In genomic region chr4:6461301-6462165, GRCh38 we compare ENCODE assay signal across 17 cellular contexts. TPM values are rescaled to one million over a fixed set of nuclear protein-coding genes. Genes with fewer than 3 reads are reported as not detected.
DNase-seq lines count a peak whose midpoint lies in the region; ATAC-seq and TF ChIP-seq lines count a peak whose summit lies in the region.
"Had no signal": no experiment of that assay in that cellular context is flagged by ENCODE, and none has a peak within 500 bp of the region (broad histone marks: within the 10 kb centered on the region; RNA-seq: fewer than 3 reads in every experiment).

No MANE protein-coding gene starts in this region.

- H3K36me3 Mint-ChIP-seq in activated CD8-positive, alpha-beta memory T cell treated with anti-CD3 and anti-CD28 coated beads, Interleukin-2, amount 10 ng/mL, durations not matched to agents 7 days and 5 days: no peaks in the 10 kb centered on the region
- H3K36me3 Mint-ChIP-seq in WTC11: no peaks in the 10 kb centered on the region
- H3K36me3 Mint-ChIP-seq: activated naive CD8-positive, alpha-beta T cell treated with anti-CD3 and anti-CD28 coated beads for 36 hours; CD4-positive, alpha-beta memory T cell; stimulated activated effector memory CD8-positive, alpha-beta T cell treated with anti-CD3 and anti-CD28 coated beads, Interleukin-12 subunit alpha, Interleukin-12 subunit beta, amount 100 ng/mL, for 72 hours had no signal

- no peaks in the 10 kb centered on the region for H3K9me3 Mint-ChIP-seq in activated CD8-positive, alpha-beta memory T cell treated with anti-CD3 and anti-CD28 coated beads, Interleukin-2, amount 10 ng/mL, durations not matched to agents 7 days and 5 days (ENCODE audit: low read depth)
- peaks cover 3% of the 10 kb centered on the region; the same call in 1 of the 2 replicates for H3K9me3 Mint-ChIP-seq in WTC11
- H3K9me3 Mint-ChIP-seq: stimulated activated effector memory CD8-positive, alpha-beta T cell treated with anti-CD3 and anti-CD28 coated beads, Interleukin-12 subunit alpha, Interleukin-12 subunit beta, amount 100 ng/mL, for 72 hours had no signal

- H3K4me1 Mint-ChIP-seq in activated CD8-positive, alpha-beta memory T cell treated with anti-CD3 and anti-CD28 coated beads, Interleukin-2, amount 10 ng/mL, durations not matched to agents 7 days and 5 days: no peaks in the 10 kb centered on the region
- H3K4me1 Mint-ChIP-seq in WTC11: peaks cover 8% of the 10 kb centered on the region
- H3K4me1 Mint-ChIP-seq: activated naive CD8-positive, alpha-beta T cell treated with anti-CD3 and anti-CD28 coated beads for 36 hours; CD4-positive, alpha-beta memory T cell; stimulated activated effector memory CD8-positive, alpha-beta T cell treated with anti-CD3 and anti-CD28 coated beads, Interleukin-12 subunit alpha, Interleukin-12 subunit beta, amount 100 ng/mL, for 72 hours had no signal

- no peak for TF ChIP-seq CTCF in WTC11 (IDR thresholded peaks at IDR 0.05)

- H3K27ac Mint-ChIP-seq in activated CD8-positive, alpha-beta memory T cell treated with anti-CD3 and anti-CD28 coated beads, Interleukin-2, amount 10 ng/mL, durations not matched to agents 7 days and 5 days: no peak overlapping the region
- no peak overlapping the region for H3K27ac Mint-ChIP-seq in WTC11
- H3K27ac Mint-ChIP-seq: activated naive CD8-positive, alpha-beta T cell treated with anti-CD3 and anti-CD28 coated beads for 36 hours; CD4-positive, alpha-beta memory T cell; stimulated activated effector memory CD8-positive, alpha-beta T cell treated with anti-CD3 and anti-CD28 coated beads, Interleukin-12 subunit alpha, Interleukin-12 subunit beta, amount 100 ng/mL, for 72 hours had no signal

- H3K27ac ChIP-seq in temporal lobe (ENCODE audit: low read depth, low read length): peak overlapping the region; percentile 95
- H3K27ac ChIP-seq: skin epidermis had no signal

- peak; percentile 33 for DNase-seq in activated CD8-positive, alpha-beta memory T cell treated with anti-CD3 and anti-CD28 coated beads for 24 hours
- DNase-seq in activated CD8-positive, alpha-beta memory T cell treated with anti-CD3 and anti-CD28 coated beads, Interleukin-2, amount 10 ng/mL, durations not matched to agents 7 days and 5 days: no peak
- DNase-seq in WTC11 (ENCODE audit: low spot score) (no peak), left lobe of liver (ENCODE audit: low spot score) (peak; percentile 24), germinal center (ENCODE audit: low spot score) (no peak)
- DNase-seq in stimulated activated CD4-positive, alpha-beta T cell treated with anti-CD3 and anti-CD28 coated beads, Interleukin-2, amount 100 ng/mL, for 48 hours: no peak
- DNase-seq: activated naive CD8-positive, alpha-beta T cell treated with anti-CD3 and anti-CD28 coated beads for 36 hours; CD4-positive, alpha-beta memory T cell; effector CD8-positive, alpha-beta T cell; left colon; NCI-H1436 treated with DMSO at 0.1 percent for 48 hours had no signal

- POLR2A ChIA-PET in WTC11 (lab: Charles Lee): no interaction called here

- no peak for ATAC-seq in activated CD8-positive, alpha-beta memory T cell treated with anti-CD3 and anti-CD28 coated beads, Interleukin-2, amount 10 ng/mL, durations not matched to agents 7 days and 5 days
- ATAC-seq in WTC11: peak; percentile 57
- no peak for ATAC-seq in left lobe of liver
- no peak for ATAC-seq in HG03439 (IDR thresholded peaks at IDR 0.05; ENCODE audit: unreplicated experiment)
- ATAC-seq: activated CD4-positive, CD25-positive, alpha-beta regulatory T cell treated with anti-CD3 and anti-CD28 coated beads, Interleukin-2, amount 50 U/mL, for 24 hours; left colon; stimulated activated effector memory CD8-positive, alpha-beta T cell treated with anti-CD3 and anti-CD28 coated beads, Interleukin-12 subunit alpha, Interleukin-12 subunit beta, amount 100 ng/mL, for 72 hours had no signal

- peaks cover 12% of the 10 kb centered on the region for H3K27me3 Mint-ChIP-seq in activated CD8-positive, alpha-beta memory T cell treated with anti-CD3 and anti-CD28 coated beads, Interleukin-2, amount 10 ng/mL, durations not matched to agents 7 days and 5 days
- no peaks in the 10 kb centered on the region; the same call in 1 of the 2 replicates for H3K27me3 Mint-ChIP-seq in WTC11 (ENCODE audit: low read depth)

- CTCF ChIA-PET in activated CD8-positive, alpha-beta memory T cell treated with anti-CD3 and anti-CD28 coated beads, Interleukin-2, amount 10 ng/mL, durations not matched to agents 7 days and 5 days (lab: Charles Lee): no interaction called here
- CTCF ChIA-PET in WTC11 (lab: Charles Lee): no interaction called here

- no peak overlapping the region for H3K4me3 Mint-ChIP-seq in activated CD8-positive, alpha-beta memory T cell treated with anti-CD3 and anti-CD28 coated beads, Interleukin-2, amount 10 ng/mL, durations not matched to agents 7 days and 5 days
- no peak overlapping the region for H3K4me3 Mint-ChIP-seq in WTC11
- H3K4me3 Mint-ChIP-seq: activated naive CD8-positive, alpha-beta T cell treated with anti-CD3 and anti-CD28 coated beads for 36 hours; CD4-positive, alpha-beta memory T cell; stimulated activated effector memory CD8-positive, alpha-beta T cell treated with anti-CD3 and anti-CD28 coated beads, Interleukin-12 subunit alpha, Interleukin-12 subunit beta, amount 100 ng/mL, for 72 hours had no signal

TF ChIP-seq in WTC11, 78 proteins besides CTCF, POLR2A, EP300 and RAD21 (continues in another document):
- TF ChIP-seq, protein P1, sequence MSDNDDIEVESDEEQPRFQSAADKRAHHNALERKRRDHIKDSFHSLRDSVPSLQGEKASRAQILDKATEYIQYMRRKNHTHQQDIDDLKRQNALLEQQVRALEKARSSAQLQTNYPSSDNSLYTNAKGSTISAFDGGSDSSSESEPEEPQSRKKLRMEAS (CRISPR knock-in tag; IDR thresholded peaks at IDR 0.05): no peak
- TF ChIP-seq ZNF671 (CRISPR knock-in tag; IDR thresholded peaks at IDR 0.05) (no peak), ZNF121 (CRISPR knock-in tag; IDR thresholded peaks at IDR 0.05) (no peak), E2F5 (CRISPR knock-in tag; IDR thresholded peaks at IDR 0.05) (no peak), NFYB (CRISPR knock-in tag; conservative IDR thresholded peaks at IDR 0.05; ENCODE audit: low read depth) (peak; percentile 82), GRHL2 (CRISPR knock-in tag; IDR thresholded peaks at IDR 0.05; ENCODE audit: insufficient replicate concordance, severe bottlenecking) (no peak), STAT6 (CRISPR knock-in tag; conservative IDR thresholded peaks at IDR 0.05; ENCODE audit: low read depth) (no peak)
- TF ChIP-seq, protein P2, sequence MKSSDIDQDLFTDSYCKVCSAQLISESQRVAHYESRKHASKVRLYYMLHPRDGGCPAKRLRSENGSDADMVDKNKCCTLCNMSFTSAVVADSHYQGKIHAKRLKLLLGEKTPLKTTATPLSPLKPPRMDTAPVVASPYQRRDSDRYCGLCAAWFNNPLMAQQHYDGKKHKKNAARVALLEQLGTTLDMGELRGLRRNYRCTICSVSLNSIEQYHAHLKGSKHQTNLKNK (CRISPR knock-in tag; IDR thresholded peaks at IDR 0.05): no peak
- TF ChIP-seq, protein P3, sequence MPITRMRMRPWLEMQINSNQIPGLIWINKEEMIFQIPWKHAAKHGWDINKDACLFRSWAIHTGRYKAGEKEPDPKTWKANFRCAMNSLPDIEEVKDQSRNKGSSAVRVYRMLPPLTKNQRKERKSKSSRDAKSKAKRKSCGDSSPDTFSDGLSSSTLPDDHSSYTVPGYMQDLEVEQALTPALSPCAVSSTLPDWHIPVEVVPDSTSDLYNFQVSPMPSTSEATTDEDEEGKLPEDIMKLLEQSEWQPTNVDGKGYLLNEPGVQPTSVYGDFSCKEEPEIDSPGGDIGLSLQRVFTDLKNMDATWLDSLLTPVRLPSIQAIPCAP (CRISPR knock-in tag; IDR thresholded peaks at IDR 0.05): no peak
- TF ChIP-seq, protein P4, sequence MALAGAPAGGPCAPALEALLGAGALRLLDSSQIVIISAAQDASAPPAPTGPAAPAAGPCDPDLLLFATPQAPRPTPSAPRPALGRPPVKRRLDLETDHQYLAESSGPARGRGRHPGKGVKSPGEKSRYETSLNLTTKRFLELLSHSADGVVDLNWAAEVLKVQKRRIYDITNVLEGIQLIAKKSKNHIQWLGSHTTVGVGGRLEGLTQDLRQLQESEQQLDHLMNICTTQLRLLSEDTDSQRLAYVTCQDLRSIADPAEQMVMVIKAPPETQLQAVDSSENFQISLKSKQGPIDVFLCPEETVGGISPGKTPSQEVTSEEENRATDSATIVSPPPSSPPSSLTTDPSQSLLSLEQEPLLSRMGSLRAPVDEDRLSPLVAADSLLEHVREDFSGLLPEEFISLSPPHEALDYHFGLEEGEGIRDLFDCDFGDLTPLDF (CRISPR knock-in tag; IDR thresholded peaks at IDR 0.05): no peak

RNA-seq across cellular contexts. Expression of gene PPP2R2C, which starts 10.9 kb away (rescaled TPM):
- total RNA-seq in activated CD8-positive, alpha-beta memory T cell treated with anti-CD3 and anti-CD28 coated beads, Interleukin-2, amount 10 ng/mL, durations not matched to agents 7 days and 5 days: not detected
- total RNA-seq in WTC11 (2021) (9.0 to 11.5 TPM (median 9.4 TPM) in 3 replicates), left lobe of liver (0.13 TPM), temporal lobe (59.5 TPM)
- total RNA-seq: activated naive CD8-positive, alpha-beta T cell treated with anti-CD3 and anti-CD28 coated beads for 36 hours; CD4-positive, alpha-beta memory T cell; T-helper 2 cell treated with Interferon-gamma antibody and Interleukin-4, amounts not matched to agents 100 ng/mL and 5 ng/mL, for 36 hours had no signal

Comparison
In these comparisons a context has a peak if more than half of its experiments do, and no peak if none do; other contexts are left out.
1. DNase-seq: peak in activated CD8-positive, alpha-beta memory T cell treated with anti-CD3 and anti-CD28 coated beads for 24 hours (single experiment) and left lobe of liver (single experiment); none in activated CD8-positive, alpha-beta memory T cell treated with anti-CD3 and anti-CD28 coated beads, Interleukin-2, amount 10 ng/mL, durations not matched to agents 7 days and 5 days (single experiment), WTC11 (single experiment), germinal center (single experiment) and stimulated activated CD4-positive, alpha-beta T cell treated with anti-CD3 and anti-CD28 coated beads, Interleukin-2, amount 100 ng/mL, for 48 hours (0 of 2).